8 cellular contexts compared by ENCODE assay signal in the genomic region with DNA sequence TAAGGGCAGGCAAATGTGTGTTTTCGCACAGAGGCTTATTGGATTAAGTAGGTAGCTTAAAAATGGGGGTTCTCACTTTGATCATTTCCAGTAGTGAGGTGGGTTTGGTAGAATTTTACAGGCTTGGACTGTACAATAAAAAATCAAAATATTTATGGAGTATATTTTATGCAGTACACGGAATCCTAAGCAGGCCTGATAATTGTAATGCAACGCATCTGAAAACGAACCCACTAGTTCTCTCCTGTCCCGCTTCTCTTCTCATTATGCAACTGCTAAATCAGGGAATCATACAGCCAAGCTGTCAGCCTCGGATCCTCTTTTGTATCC. TPM values are rescaled to one million over a fixed set of nuclear protein-coding genes. Genes with fewer than 3 reads are reported as not detected.
DNase-seq lines count a peak whose midpoint lies in the region; ATAC-seq and TF ChIP-seq lines count a peak whose summit lies in the region.

No MANE protein-coding gene starts in this region.

- 80% methylated on average over 6 of the region's 6 CpGs for WGBS in thymus

- CTCF ChIA-PET in activated B cell treated with CpG ODN at 0.5 μM for 24 hours (lab: Charles Lee), result interaction anchor here (0.6 to 10.7 kb wide), 14 partner anchors 10 to 940 kb away, joined by 3 to 223 read pairs (median 4); partner anchors contain the start of gene ITGB8

- H3K4me3 ChIP-seq in thymus (ENCODE audit: low read length), result peak overlapping the region; percentile 69

- TF ChIP-seq CTCF in activated B cell treated with CpG ODN at 0.5 μM for 24 hours (IDR thresholded peaks at IDR 0.05), result peak; percentile 61

- H3K9me3 ChIP-seq in thymus (ENCODE audit: control insufficient read depth), result no peaks in the 10 kb centered on the region

- no peaks in the 10 kb centered on the region for H3K9me3 Mint-ChIP-seq in activated CD4-positive, alpha-beta T cell treated with anti-CD3 and anti-CD28 coated beads, Interleukin-2, amount 10 ng/mL, durations not matched to agents 24 days and 14 days
- H3K9me3 Mint-ChIP-seq in activated B cell treated with CpG ODN at 0.5 μM for 24 hours, result no peaks in the 10 kb centered on the region
- H3K9me3 Mint-ChIP-seq in immature natural killer cell, result no peaks in the 10 kb centered on the region

- intact Hi-C loops in activated CD4-positive, alpha-beta T cell treated with anti-CD3 and anti-CD28 coated beads, Interleukin-2, amount 10 ng/mL, durations not matched to agents 24 days and 14 days (cut with micrococcal nuclease), result no loop called here
- intact Hi-C loops in activated B cell treated with CpG ODN at 0.5 μM for 24 hours (cut with micrococcal nuclease), result loop anchor here (1.0 to 5.0 kb wide), 13 partner anchors 44 to 1772 kb away; partner anchors contain the start of genes ITGB8 and MACC1

- H3K4me1 Mint-ChIP-seq in activated CD4-positive, alpha-beta T cell treated with anti-CD3 and anti-CD28 coated beads, Interleukin-2, amount 10 ng/mL, durations not matched to agents 24 days and 14 days, result peaks cover 39% of the 10 kb centered on the region
- H3K4me1 Mint-ChIP-seq in activated B cell treated with CpG ODN at 0.5 μM for 24 hours (peaks cover 43% of the 10 kb centered on the region), immature natural killer cell (peaks cover 41 to 47% of the 10 kb centered on the region in 2 donors)

- peaks cover 4% of the 10 kb centered on the region for H3K4me1 ChIP-seq in thymus (ENCODE audit: control insufficient read depth, insufficient read depth, low read length)

- H3K27ac Mint-ChIP-seq in activated CD4-positive, alpha-beta T cell treated with anti-CD3 and anti-CD28 coated beads, Interleukin-2, amount 10 ng/mL, durations not matched to agents 24 days and 14 days, result peak overlapping the region; percentile 96
- peak overlapping the region; percentile 88 for H3K27ac Mint-ChIP-seq in activated B cell treated with CpG ODN at 0.5 μM for 24 hours
- peak overlapping the region; percentile 91 to 98 (median 96) for H3K27ac Mint-ChIP-seq in immature natural killer cell

- no peaks in the 10 kb centered on the region for H3K36me3 ChIP-seq in thymus (ENCODE audit: control insufficient read depth, insufficient read depth)

- POLR2A ChIA-PET in activated B cell treated with CpG ODN at 0.5 μM for 24 hours (lab: Charles Lee), result interaction anchor here (0.6 to 1.2 kb wide), 8 partner anchors 9 to 889 kb away, joined by 3 to 4 read pairs (median 3); no protein-coding TSS in a partner anchor

- H3K27me3 Mint-ChIP-seq in activated CD4-positive, alpha-beta T cell treated with anti-CD3 and anti-CD28 coated beads, Interleukin-2, amount 10 ng/mL, durations not matched to agents 24 days and 14 days, result peaks cover 7% of the 10 kb centered on the region
- H3K27me3 Mint-ChIP-seq in activated B cell treated with CpG ODN at 0.5 μM for 24 hours (peaks cover 4% of the 10 kb centered on the region), immature natural killer cell (ENCODE audit: low read depth in 3 of 3) (peaks cover 3 to 16% (median 11%) of the 10 kb centered on the region in 3 donors)

- H3K4me3 Mint-ChIP-seq in activated CD4-positive, alpha-beta T cell treated with anti-CD3 and anti-CD28 coated beads, Interleukin-2, amount 10 ng/mL, durations not matched to agents 24 days and 14 days, result peak overlapping the region; percentile 98
- peak overlapping the region; percentile 97 for H3K4me3 Mint-ChIP-seq in activated B cell treated with CpG ODN at 0.5 μM for 24 hours
- peak overlapping the region; percentile 91 to 98 (median 98) for H3K4me3 Mint-ChIP-seq in immature natural killer cell

- H3K27me3 ChIP-seq in thymus (ENCODE audit: control insufficient read depth, insufficient read depth), result no peaks in the 10 kb centered on the region

- no peaks in the 10 kb centered on the region for H3K36me3 Mint-ChIP-seq in activated CD4-positive, alpha-beta T cell treated with anti-CD3 and anti-CD28 coated beads, Interleukin-2, amount 10 ng/mL, durations not matched to agents 24 days and 14 days (ENCODE audit: low read depth)
- H3K36me3 Mint-ChIP-seq in activated B cell treated with CpG ODN at 0.5 μM for 24 hours (ENCODE audit: low read depth), result peaks cover 11% of the 10 kb centered on the region
- no peaks in the 10 kb centered on the region for H3K36me3 Mint-ChIP-seq in immature natural killer cell

- DNase-seq in activated CD4-positive, alpha-beta T cell treated with anti-CD3 and anti-CD28 coated beads, Interleukin-2, amount 10 ng/mL, durations not matched to agents 24 days and 14 days, result no peak
- no peak for DNase-seq in activated CD4-positive, alpha-beta T cell treated with anti-CD3 and anti-CD28 coated beads for 48 hours
- no peak for DNase-seq in activated B cell treated with CpG ODN at 0.5 μM for 24 hours
- no peak for DNase-seq in immature natural killer cell
- DNase-seq in glomerular visceral epithelial cell (ENCODE audit: extremely low spot score), result no peak
- no peak for DNase-seq in NCI-H2107 treated with DMSO at 0.1 percent for 48 hours (lab: John Stamatoyannopoulos, UW; ENCODE audit: unreplicated experiment)

- no peak overlapping the region for H3K27ac ChIP-seq in thymus (ENCODE audit: low read depth)

- no peak for ATAC-seq in activated B cell treated with CpG ODN at 0.5 μM for 24 hours (ENCODE audit: low read depth)
- ATAC-seq in GM21529 (IDR thresholded peaks at IDR 0.05; ENCODE audit: unreplicated experiment), result no peak

RNA-seq across cellular contexts. Expression of gene POLR1F, which starts 0.4 kb away (rescaled TPM):
- total RNA-seq in activated CD4-positive, alpha-beta T cell treated with anti-CD3 and anti-CD28 coated beads, Interleukin-2, amount 10 ng/mL, durations not matched to agents 24 days and 14 days, result 34.7 and 41.8 TPM in 2 replicates
- total RNA-seq in activated B cell treated with CpG ODN at 0.5 μM for 24 hours, result 19.9 and 20.0 TPM in 2 replicates
- polyA plus RNA-seq in immature natural killer cell, result 10 to 100 TPM; 22.1 to 36.9 (median 26.4) TPM
- polyA plus RNA-seq in thymus, result 8.6 TPM
